ENCODE assay signal across 12 cellular contexts in genomic region chr7:44568771-44569560, GRCh38.
"Had no signal": no experiment of that assay in that cellular context is flagged by ENCODE, and none has a peak within 500 bp of the region (broad histone marks: within the 10 kb centered on the region; RNA-seq: fewer than 3 reads in every experiment).

No MANE protein-coding gene starts in this region.

- H3K4me3 ChIP-seq: body of pancreas, neural progenitor cell had no signal

- H3K4me3 Mint-ChIP-seq: activated CD4-positive, alpha-beta memory T cell treated with anti-CD3 and anti-CD28 coated beads for 36 hours; activated T-helper 17 cell treated with anti-CD3 and anti-CD28 coated beads, Interleukin-2, amount 50 U/mL, for 72 hours; dendritic cell treated with granulocyte-macrophage colony-stimulating factor and Interleukin-4, amounts not matched to agents 40 ng/mL and 50 ng/mL, for 4 days; neural progenitor cell; stimulated activated effector memory CD8-positive, alpha-beta T cell treated with anti-CD3 and anti-CD28 coated beads, Interleukin-12 subunit alpha, Interleukin-12 subunit beta, amount 100 ng/mL, for 72 hours had no signal

- H3K27ac ChIP-seq: body of pancreas, neural progenitor cell had no signal

- H3K27ac Mint-ChIP-seq: activated CD4-positive, alpha-beta memory T cell treated with anti-CD3 and anti-CD28 coated beads for 36 hours; activated T-helper 17 cell treated with anti-CD3 and anti-CD28 coated beads, Interleukin-2, amount 50 U/mL, for 72 hours; dendritic cell treated with granulocyte-macrophage colony-stimulating factor and Interleukin-4, amounts not matched to agents 40 ng/mL and 50 ng/mL, for 4 days; neural progenitor cell had no signal

- H3K9me3 Mint-ChIP-seq: activated CD4-positive, alpha-beta memory T cell treated with anti-CD3 and anti-CD28 coated beads for 36 hours; activated T-helper 17 cell treated with anti-CD3 and anti-CD28 coated beads, Interleukin-2, amount 50 U/mL, for 72 hours; dendritic cell treated with granulocyte-macrophage colony-stimulating factor and Interleukin-4, amounts not matched to agents 40 ng/mL and 50 ng/mL, for 4 days; neural progenitor cell; stimulated activated effector memory CD8-positive, alpha-beta T cell treated with anti-CD3 and anti-CD28 coated beads, Interleukin-12 subunit alpha, Interleukin-12 subunit beta, amount 100 ng/mL, for 72 hours had no signal

- ATAC-seq: activated T-helper 17 cell treated with anti-CD3 and anti-CD28 coated beads, Interleukin-2, amount 50 U/mL, for 72 hours; body of pancreas; stimulated activated effector memory CD8-positive, alpha-beta T cell treated with anti-CD3 and anti-CD28 coated beads, Interleukin-12 subunit alpha, Interleukin-12 subunit beta, amount 100 ng/mL, for 72 hours had no signal

- H3K9me3 ChIP-seq: body of pancreas had no signal

- H3K27me3 ChIP-seq: body of pancreas, neural progenitor cell had no signal

- H3K27me3 Mint-ChIP-seq: activated CD4-positive, alpha-beta memory T cell treated with anti-CD3 and anti-CD28 coated beads for 36 hours; activated T-helper 17 cell treated with anti-CD3 and anti-CD28 coated beads, Interleukin-2, amount 50 U/mL, for 72 hours; dendritic cell treated with granulocyte-macrophage colony-stimulating factor and Interleukin-4, amounts not matched to agents 40 ng/mL and 50 ng/mL, for 4 days had no signal

- DNase-seq: activated CD4-positive, alpha-beta memory T cell treated with anti-CD3 and anti-CD28 coated beads for 36 hours; activated CD4-positive, alpha-beta T cell treated with anti-CD3 and anti-CD28 coated beads for 1 hour; body of pancreas; central memory CD4-positive, alpha-beta T cell; hippocampal formation; small intestine; SW 1271; trophoblast cell had no signal
